Comparison of ENCODE assay signal across 8 cellular contexts in the genomic region with DNA sequence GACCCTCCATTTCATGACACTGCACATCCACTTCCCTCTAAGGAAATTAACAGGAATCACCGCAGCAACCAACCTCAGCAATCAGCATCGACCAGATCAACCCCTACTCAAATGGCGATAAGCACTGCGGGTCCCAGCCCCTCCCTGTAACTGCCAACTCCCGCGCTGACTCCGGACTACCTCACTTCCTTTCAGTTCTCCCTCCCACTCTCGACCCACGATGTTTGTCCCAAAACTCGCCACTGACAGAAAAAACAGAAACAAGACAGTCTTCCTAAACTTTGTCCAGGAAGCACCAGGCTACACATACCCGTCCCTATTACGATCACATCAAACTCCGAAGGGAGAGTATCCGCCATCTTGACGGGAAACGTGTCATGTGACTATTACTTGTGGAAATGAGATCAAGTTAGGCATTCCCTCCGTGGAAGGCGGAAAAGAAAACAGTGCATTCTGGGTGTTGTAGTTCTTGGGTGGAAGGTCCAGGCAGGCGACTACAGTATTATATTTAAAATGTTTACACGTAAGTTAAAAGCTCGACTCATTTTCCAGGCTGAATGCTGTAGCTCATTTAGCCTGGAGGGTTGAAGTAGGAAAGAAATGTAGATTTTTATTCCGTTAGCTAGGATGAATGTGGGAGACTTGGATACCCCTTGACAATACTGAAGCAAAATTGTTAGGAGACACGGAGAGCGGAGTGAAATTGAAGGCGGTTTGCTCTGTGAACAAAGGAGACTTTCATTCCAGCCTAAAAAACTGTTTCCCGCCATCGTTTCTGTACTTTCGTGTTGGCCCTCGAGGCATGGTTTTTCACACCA. TPM values are rescaled to one million over a fixed set of nuclear protein-coding genes. Genes with fewer than 3 reads are reported as not detected.
DNase-seq lines count a peak whose midpoint lies in the region; ATAC-seq and TF ChIP-seq lines count a peak whose summit lies in the region.

A gene with protein sequence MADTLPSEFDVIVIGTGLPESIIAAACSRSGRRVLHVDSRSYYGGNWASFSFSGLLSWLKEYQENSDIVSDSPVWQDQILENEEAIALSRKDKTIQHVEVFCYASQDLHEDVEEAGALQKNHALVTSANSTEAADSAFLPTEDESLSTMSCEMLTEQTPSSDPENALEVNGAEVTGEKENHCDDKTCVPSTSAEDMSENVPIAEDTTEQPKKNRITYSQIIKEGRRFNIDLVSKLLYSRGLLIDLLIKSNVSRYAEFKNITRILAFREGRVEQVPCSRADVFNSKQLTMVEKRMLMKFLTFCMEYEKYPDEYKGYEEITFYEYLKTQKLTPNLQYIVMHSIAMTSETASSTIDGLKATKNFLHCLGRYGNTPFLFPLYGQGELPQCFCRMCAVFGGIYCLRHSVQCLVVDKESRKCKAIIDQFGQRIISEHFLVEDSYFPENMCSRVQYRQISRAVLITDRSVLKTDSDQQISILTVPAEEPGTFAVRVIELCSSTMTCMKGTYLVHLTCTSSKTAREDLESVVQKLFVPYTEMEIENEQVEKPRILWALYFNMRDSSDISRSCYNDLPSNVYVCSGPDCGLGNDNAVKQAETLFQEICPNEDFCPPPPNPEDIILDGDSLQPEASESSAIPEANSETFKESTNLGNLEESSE (minus strand): TSS at position 385 of the 818 bp plus-strand sequence. CDS start 26 bp downstream, at position 359.

- no peak for TF ChIP-seq POLR2A in lower leg skin (IDR thresholded peaks at IDR 0.05)

- H3K4me3 ChIP-seq in lower leg skin (ENCODE audit: low read depth, poor library complexity, severe bottlenecking), result peak within 1 kb of the TSS; percentile 36

- POLR2A ChIA-PET in activated B cell treated with CpG ODN at 0.5 μM for 24 hours (lab: Charles Lee), result no interaction called here

- no peak within 1 kb of the TSS for H3K4me3 Mint-ChIP-seq in activated B cell treated with CpG ODN at 0.5 μM for 24 hours

- DNase-seq in activated naive CD4-positive, alpha-beta T cell treated with Interleukin-2 at 50 U/mL for 16 hours, result peak; percentile 52
- no peak for DNase-seq in activated naive CD4-positive, alpha-beta T cell (lab: John Stamatoyannopoulos, UW)
- DNase-seq in activated B cell treated with CpG ODN at 0.5 μM for 24 hours (peak; percentile 31), dermis microvascular lymphatic vessel endothelial cell (ENCODE audit: low read depth in 2 of 2) (peak; percentile 84 to 87), lower leg skin (ENCODE audit: low spot score in 2 of 2) (peak; percentile 66 to 90), SHP77 treated with DMSO at 0.1 percent for 48 hours (lab: John Stamatoyannopoulos, UW) (no peak)
- peak; percentile 21 to 44 (median 39) for DNase-seq in stimulated activated CD4-positive, alpha-beta T cell treated with anti-CD3 and anti-CD28 coated beads, TNF-alpha, amount 100 ng/mL, for 24 hours (ENCODE audit: low read depth in 3 of 3)

- TF ChIP-seq CTCF in activated B cell treated with CpG ODN at 0.5 μM for 24 hours (IDR thresholded peaks at IDR 0.05), result no peak
- no peak for TF ChIP-seq CTCF in lower leg skin (IDR thresholded peaks at IDR 0.05)

- no peaks in the 10 kb centered on the region for H3K27me3 Mint-ChIP-seq in activated B cell treated with CpG ODN at 0.5 μM for 24 hours

- H3K27ac Mint-ChIP-seq in activated B cell treated with CpG ODN at 0.5 μM for 24 hours, result no peak within 1 kb of the TSS

- intact Hi-C loops in activated B cell treated with CpG ODN at 0.5 μM for 24 hours (cut with micrococcal nuclease), result loop anchor here (5.0 kb wide), 1 partner anchor 1045 kb away; a partner anchor contains a TSS
- intact Hi-C loops in lower leg skin (cut with DNase I; ENCODE audit: low total_unique reads), result no loop called here

- 1 to 34% methylated on average over 29 of the region's 29 CpGs for WGBS in lower leg skin, 2 donors

- H3K36me3 Mint-ChIP-seq in activated B cell treated with CpG ODN at 0.5 μM for 24 hours (ENCODE audit: low read depth), result peaks cover 5% of the 10 kb centered on the region

- ATAC-seq in HG03280 (IDR thresholded peaks at IDR 0.05; ENCODE audit: unreplicated experiment) (peak; percentile 98), activated B cell treated with CpG ODN at 0.5 μM for 24 hours (ENCODE audit: low read depth) (peak; percentile 93)

- peaks cover 4% of the 10 kb centered on the region for H3K4me1 Mint-ChIP-seq in activated B cell treated with CpG ODN at 0.5 μM for 24 hours

- H3K9me3 Mint-ChIP-seq in activated B cell treated with CpG ODN at 0.5 μM for 24 hours, result no peaks in the 10 kb centered on the region

- CTCF ChIA-PET in activated B cell treated with CpG ODN at 0.5 μM for 24 hours (lab: Charles Lee), result no interaction called here

RNA-seq across cellular contexts. Expression of the gene that starts here (rescaled TPM):
- total RNA-seq in activated B cell treated with CpG ODN at 0.5 μM for 24 hours, result 15.3 and 22.9 TPM in 2 replicates
- 17.5 and 20.6 TPM in 2 replicates for total RNA-seq in dermis microvascular lymphatic vessel endothelial cell
- total RNA-seq in lower leg skin, result 10 to 100 TPM in 3 of 4 donors, 1 to 10 TPM in 1; 9.7 to 15.1 (median 12.7) TPM

Comparison
In these comparisons a context has a peak if more than half of its experiments do, and no peak if none do; other contexts are left out.
1. DNase-seq: peak in activated naive CD4-positive, alpha-beta T cell treated with Interleukin-2 at 50 U/mL for 16 hours (single experiment), activated B cell treated with CpG ODN at 0.5 μM for 24 hours (single experiment), dermis microvascular lymphatic vessel endothelial cell (2 of 2), lower leg skin (2 of 2) and stimulated activated CD4-positive, alpha-beta T cell treated with anti-CD3 and anti-CD28 coated beads, TNF-alpha, amount 100 ng/mL, for 24 hours (3 of 3); none in activated naive CD4-positive, alpha-beta T cell (0 of 4) and SHP77 treated with DMSO at 0.1 percent for 48 hours (single experiment).